In genomic region chr20:967796-968742, GRCh38 we compare ENCODE assay signal across 9 cellular contexts. TPM values are rescaled to one million over a fixed set of nuclear protein-coding genes. Genes with fewer than 3 reads are reported as not detected.
DNase-seq lines count a peak whose midpoint lies in the region; ATAC-seq and TF ChIP-seq lines count a peak whose summit lies in the region.
"Had no signal": no experiment of that assay in that cellular context is flagged by ENCODE, and none has a peak within 500 bp of the region (broad histone marks: within the 10 kb centered on the region; RNA-seq: fewer than 3 reads in every experiment).

No MANE protein-coding gene starts in this region.

- H3K36me3 ChIP-seq in testis (ENCODE audit: low read depth, missing control alignments) = no peaks in the 10 kb centered on the region

- H3K4me3 Mint-ChIP-seq in activated naive CD4-positive, alpha-beta T cell treated with anti-CD3 and anti-CD28 coated beads for 36 hours = no peak overlapping the region
- H3K4me3 Mint-ChIP-seq in chondrocyte (ENCODE audit: unreplicated experiment) = no peak overlapping the region
- H3K4me3 Mint-ChIP-seq: CD4-positive, alpha-beta memory T cell had no signal

- no peaks in the 10 kb centered on the region for H3K9me3 Mint-ChIP-seq in activated naive CD4-positive, alpha-beta T cell treated with anti-CD3 and anti-CD28 coated beads for 36 hours
- H3K9me3 Mint-ChIP-seq in chondrocyte (ENCODE audit: low read depth) = no peaks in the 10 kb centered on the region
- H3K9me3 Mint-ChIP-seq: CD4-positive, alpha-beta memory T cell had no signal

- peak; percentile 11 for DNase-seq in activated naive CD4-positive, alpha-beta T cell treated with anti-CD3 and anti-CD28 coated beads for 36 hours
- DNase-seq in activated naive CD4-positive, alpha-beta T cell (lab: John Stamatoyannopoulos, UW) = no peak
- DNase-seq in NCI-H2171 (lab: John Stamatoyannopoulos, UW) (peak; percentile 14), chondrocyte (ENCODE audit: low spot score) (peak; percentile 71), testis (peak; percentile 89), GM10266 (ENCODE audit: extremely low spot score) (no peak)

- H3K36me3 Mint-ChIP-seq in activated naive CD4-positive, alpha-beta T cell treated with anti-CD3 and anti-CD28 coated beads for 36 hours (ENCODE audit: low read depth) = no peaks in the 10 kb centered on the region
- no peaks in the 10 kb centered on the region for H3K36me3 Mint-ChIP-seq in chondrocyte (ENCODE audit: low read depth)
- H3K36me3 Mint-ChIP-seq: CD4-positive, alpha-beta memory T cell had no signal

- no peak overlapping the region for H3K4me3 ChIP-seq in testis

- no peaks in the 10 kb centered on the region for H3K9me3 ChIP-seq in testis

- no peaks in the 10 kb centered on the region for H3K4me1 Mint-ChIP-seq in activated naive CD4-positive, alpha-beta T cell treated with anti-CD3 and anti-CD28 coated beads for 36 hours (ENCODE audit: low read depth)
- no peaks in the 10 kb centered on the region for H3K4me1 Mint-ChIP-seq in chondrocyte (ENCODE audit: low read depth)
- H3K4me1 Mint-ChIP-seq: CD4-positive, alpha-beta memory T cell had no signal

- peaks cover 4% of the 10 kb centered on the region for H3K4me1 ChIP-seq in testis

- TF ChIP-seq CTCF in chondrocyte (IDR thresholded peaks at IDR 0.05) (no peak), testis (IDR thresholded peaks at IDR 0.05) (no peak), GM10266 (IDR thresholded peaks at IDR 0.05; ENCODE audit: control insufficient read depth, insufficient read depth, low read depth, missing control alignments) (no peak)

- intact Hi-C loops in activated naive CD4-positive, alpha-beta T cell treated with anti-CD3 and anti-CD28 coated beads for 36 hours (cut with micrococcal nuclease) = no loop called here
- intact Hi-C loops in testis (cut with DNase I; ENCODE audit: low total_unique reads) = no loop called here

- no peaks in the 10 kb centered on the region for H3K27me3 ChIP-seq in testis

- CTCF ChIA-PET in activated naive CD4-positive, alpha-beta T cell treated with anti-CD3 and anti-CD28 coated beads for 36 hours (lab: Charles Lee) = interaction anchor here (0.7 to 2.5 kb wide), 3 partner anchors 12 to 245 kb away, joined by 3 to 9 read pairs (median 3); no protein-coding TSS in a partner anchor

- no peak overlapping the region for H3K27ac ChIP-seq in testis

- H3K27ac Mint-ChIP-seq in activated naive CD4-positive, alpha-beta T cell treated with anti-CD3 and anti-CD28 coated beads for 36 hours = no peak overlapping the region
- no peak overlapping the region for H3K27ac Mint-ChIP-seq in chondrocyte (ENCODE audit: unreplicated experiment)
- H3K27ac Mint-ChIP-seq: CD4-positive, alpha-beta memory T cell had no signal

- no peak for TF ChIP-seq POLR2A in testis (IDR thresholded peaks at IDR 0.05)

- 69 to 76% methylated on average over 16 of the region's 16 CpGs for WGBS in testis, 2 donors

- ATAC-seq in HG03135 (IDR thresholded peaks at IDR 0.05; ENCODE audit: unreplicated experiment) (no peak), GM21526 (IDR thresholded peaks at IDR 0.05; ENCODE audit: low FRiP score, unreplicated experiment) (no peak)

- H3K27me3 Mint-ChIP-seq in activated naive CD4-positive, alpha-beta T cell treated with anti-CD3 and anti-CD28 coated beads for 36 hours (ENCODE audit: low read depth) = peaks cover 3% of the 10 kb centered on the region
- peaks cover 30% of the 10 kb centered on the region for H3K27me3 Mint-ChIP-seq in chondrocyte (ENCODE audit: low read depth)

RNA-seq across cellular contexts. Expression of gene RSPO4, which starts 34.0 kb away (rescaled TPM):
- not detected for total RNA-seq in activated naive CD4-positive, alpha-beta T cell treated with anti-CD3 and anti-CD28 coated beads for 36 hours
- total RNA-seq in chondrocyte (0.19 TPM in 1 of 3 replicates, not detected in the others), testis (1 to 10 TPM; 2.2 to 2.6 TPM)
- polyA plus RNA-seq in testis (ENCODE audit: insufficient read depth, low read depth, low replicate concordance) = 3.2 TPM
- polyA plus RNA-seq: CD4-positive, alpha-beta memory T cell had no signal

RNA-seq across cellular contexts. Expression of gene ANGPT4, which starts 51.9 kb away (rescaled TPM):
- not detected for total RNA-seq in activated naive CD4-positive, alpha-beta T cell treated with anti-CD3 and anti-CD28 coated beads for 36 hours
- total RNA-seq in chondrocyte = 0.12 TPM in 1 of 3 replicates, not detected in the others
- total RNA-seq in testis = under 1 TPM; 0.56 to 0.79 TPM
- 1.2 TPM for polyA plus RNA-seq in testis (ENCODE audit: insufficient read depth, low read depth, low replicate concordance)
- total RNA-seq: CD4-positive, alpha-beta memory T cell had no signal
- polyA plus RNA-seq: CD4-positive, alpha-beta memory T cell had no signal

Comparison
In these comparisons a context has a peak if more than half of its experiments do, and no peak if none do; other contexts are left out.
1. DNase-seq: peak in activated naive CD4-positive, alpha-beta T cell treated with anti-CD3 and anti-CD28 coated beads for 36 hours (single experiment), NCI-H2171 (single experiment), chondrocyte (single experiment) and testis (single experiment); none in activated naive CD4-positive, alpha-beta T cell (0 of 4) and GM10266 (single experiment).